8 cellular contexts compared by ENCODE assay signal in genomic region chr20:36919715-36920333, GRCh38. TPM values are rescaled to one million over a fixed set of nuclear protein-coding genes. Genes with fewer than 3 reads are reported as not detected.
A peak's percentile ranks its signal among the peaks of the same experiment; 100 is the strongest.
DNase-seq lines count a peak whose midpoint lies in the region; ATAC-seq, FAIRE-seq and TF ChIP-seq lines count a peak whose summit lies in the region.

No MANE protein-coding gene starts in this region.

- peaks cover 4 to 52% (median 24%) of the 10 kb centered on the region in 4 donors for H3K4me1 Mint-ChIP-seq in CD4-positive, CD25-positive, alpha-beta regulatory T cell
- peaks cover 10% of the 10 kb centered on the region for H3K4me1 Mint-ChIP-seq in activated CD4-positive, alpha-beta T cell treated with anti-CD3 and anti-CD28 coated beads, Interleukin-2, amount 10 ng/mL, durations not matched to agents 7 days and 5 days

- WGBS in ovary, 3 donors = 0 to 1% (median 1%) methylated on average over 2 of the region's 2 CpGs

- H3K36me3 ChIP-seq in CD4-positive, CD25-positive, alpha-beta regulatory T cell (ENCODE audit: control insufficient read depth, insufficient read depth, low read length) = peaks cover 93% of the 10 kb centered on the region
- no peaks in the 10 kb centered on the region for H3K36me3 ChIP-seq in ovary

- peak; percentile 24 to 79 (median 70) for DNase-seq in CD4-positive, CD25-positive, alpha-beta regulatory T cell
- peak; percentile 24 for DNase-seq in GM12892 (ENCODE audit: insufficient read length)
- DNase-seq in NCI-H2196 treated with DMSO at 0.1 percent for 48 hours (lab: John Stamatoyannopoulos, UW; ENCODE audit: unreplicated experiment) = peak; percentile 31
- peak; percentile 70 for DNase-seq in activated CD4-positive, alpha-beta T cell treated with anti-CD3 and anti-CD28 coated beads, Interleukin-2, amount 10 ng/mL, durations not matched to agents 7 days and 5 days
- DNase-seq in fibroblast of the conjunctiva (ENCODE audit: low read depth) = peak; percentile 52
- DNase-seq in ovary = no peak
- DNase-seq in ureter (ENCODE audit: low spot score) = no peak

- H3K4me3 ChIP-seq in CD4-positive, CD25-positive, alpha-beta regulatory T cell (ENCODE audit: low read depth, low read length) = peak overlapping the region; percentile 44
- no peak overlapping the region for H3K4me3 ChIP-seq in ovary

- peaks cover 27% of the 10 kb centered on the region for H3K36me3 Mint-ChIP-seq in CD4-positive, CD25-positive, alpha-beta regulatory T cell
- H3K36me3 Mint-ChIP-seq in activated CD4-positive, alpha-beta T cell treated with anti-CD3 and anti-CD28 coated beads, Interleukin-2, amount 10 ng/mL, durations not matched to agents 7 days and 5 days (ENCODE audit: low read depth) = peaks cover 43% of the 10 kb centered on the region

- peak overlapping the region; percentile 45 for H3K27ac ChIP-seq in CD4-positive, CD25-positive, alpha-beta regulatory T cell (ENCODE audit: insufficient read depth, low read length, poor library complexity, severe bottlenecking)
- H3K27ac ChIP-seq in ovary = no peak overlapping the region

- intact Hi-C loops in ovary (cut with DNase I) = no loop called here

- TF ChIP-seq EP300 in ovary (IDR thresholded peaks at IDR 0.05) = no peak

- peak overlapping the region in 3 of 4 donors; percentile 27 to 39 (median 35) for H3K4me3 Mint-ChIP-seq in CD4-positive, CD25-positive, alpha-beta regulatory T cell
- no peak overlapping the region for H3K4me3 Mint-ChIP-seq in activated CD4-positive, alpha-beta T cell treated with anti-CD3 and anti-CD28 coated beads, Interleukin-2, amount 10 ng/mL, durations not matched to agents 7 days and 5 days

- no peaks in the 10 kb centered on the region for H3K27me3 ChIP-seq in CD4-positive, CD25-positive, alpha-beta regulatory T cell (ENCODE audit: control insufficient read depth, insufficient read depth, low read length)
- H3K27me3 ChIP-seq in ovary = no peaks in the 10 kb centered on the region

- H3K27me3 Mint-ChIP-seq in CD4-positive, CD25-positive, alpha-beta regulatory T cell = no peaks in the 10 kb centered on the region
- no peaks in the 10 kb centered on the region for H3K27me3 Mint-ChIP-seq in activated CD4-positive, alpha-beta T cell treated with anti-CD3 and anti-CD28 coated beads, Interleukin-2, amount 10 ng/mL, durations not matched to agents 7 days and 5 days

- peak overlapping the region; percentile 70 to 82 (median 79) for H3K27ac Mint-ChIP-seq in CD4-positive, CD25-positive, alpha-beta regulatory T cell
- peak overlapping the region; percentile 62 for H3K27ac Mint-ChIP-seq in activated CD4-positive, alpha-beta T cell treated with anti-CD3 and anti-CD28 coated beads, Interleukin-2, amount 10 ng/mL, durations not matched to agents 7 days and 5 days

- CTCF ChIA-PET in activated CD4-positive, alpha-beta T cell treated with anti-CD3 and anti-CD28 coated beads, Interleukin-2, amount 10 ng/mL, durations not matched to agents 7 days and 5 days (lab: Charles Lee) = interaction anchor here (1.2 to 1.7 kb wide), 5 partner anchors 9 to 47 kb away, joined by 3 to 5 read pairs (median 3); no protein-coding TSS in a partner anchor

- H3K9me3 Mint-ChIP-seq in CD4-positive, CD25-positive, alpha-beta regulatory T cell = no peaks in the 10 kb centered on the region
- H3K9me3 Mint-ChIP-seq in activated CD4-positive, alpha-beta T cell treated with anti-CD3 and anti-CD28 coated beads, Interleukin-2, amount 10 ng/mL, durations not matched to agents 7 days and 5 days = no peaks in the 10 kb centered on the region

- TF ChIP-seq CTCF in ovary (IDR thresholded peaks at IDR 0.05) = peak; percentile 71 to 83 (median 77)

- POLR2A ChIA-PET in activated CD4-positive, alpha-beta T cell treated with anti-CD3 and anti-CD28 coated beads, Interleukin-2, amount 10 ng/mL, durations not matched to agents 7 days and 5 days (lab: Charles Lee) = interaction anchor here (0.5 to 0.7 kb wide), 2 partner anchors 30 to 321 kb away, joined by 3 to 4 read pairs; no protein-coding TSS in a partner anchor

- FAIRE-seq in GM12892 (lab: Jason Lieb, UNC) = peak; percentile 9

- peaks cover 33% of the 10 kb centered on the region for H3K4me1 ChIP-seq in CD4-positive, CD25-positive, alpha-beta regulatory T cell (ENCODE audit: control insufficient read depth, insufficient read depth, low read length, poor library complexity, severe bottlenecking)
- H3K4me1 ChIP-seq in ovary (ENCODE audit: insufficient read depth) = no peaks in the 10 kb centered on the region

- peak; percentile 72 to 83 for ATAC-seq in CD4-positive, CD25-positive, alpha-beta regulatory T cell (ENCODE audit: low read depth in 2 of 2)
- ATAC-seq in HG02852 (IDR thresholded peaks at IDR 0.05; ENCODE audit: unreplicated experiment) = no peak

- TF ChIP-seq POLR2A in GM12892 (IDR thresholded peaks at IDR 0.05; ENCODE audit: low read depth, low read length) = no peak
- TF ChIP-seq POLR2A in ovary (IDR thresholded peaks at IDR 0.05) = no peak

- no peaks in the 10 kb centered on the region for H3K9me3 ChIP-seq in CD4-positive, CD25-positive, alpha-beta regulatory T cell (ENCODE audit: control insufficient read depth in 2 of 2, low read length in 2 of 2)
- H3K9me3 ChIP-seq in ovary = no peaks in the 10 kb centered on the region

RNA-seq across cellular contexts. Expression of gene SAMHD1, which starts 31.7 kb away (rescaled TPM):
- 723 TPM for total RNA-seq in CD4-positive, CD25-positive, alpha-beta regulatory T cell
- 100 to 1,000 TPM; 327 to 481 (median 401) TPM for polyA plus RNA-seq in CD4-positive, CD25-positive, alpha-beta regulatory T cell
- polyA plus RNA-seq in GM12892 (2012; ENCODE audit: missing spikeins) = 11.6 TPM
- 100 to 1,000 TPM; 396 to 408 TPM for total RNA-seq in activated CD4-positive, alpha-beta T cell treated with anti-CD3 and anti-CD28 coated beads, Interleukin-2, amount 10 ng/mL, durations not matched to agents 7 days and 5 days
- total RNA-seq in ovary (100 to 1,000 TPM in 4 of 7 donors, 10 to 100 TPM in 3; 25.4 to 161 (median 103) TPM), ureter (95.4 TPM)
- 100 to 1,000 TPM in 1 of 2 donors, 10 to 100 TPM in 1; 43.7 to 184 TPM for polyA plus RNA-seq in ovary

RNA-seq across cellular contexts. Expression of gene TLDC2, which starts 43.9 kb away (rescaled TPM):
- total RNA-seq in CD4-positive, CD25-positive, alpha-beta regulatory T cell = not detected
- under 1 TPM; 0.32 to 0.57 (median 0.41) TPM for polyA plus RNA-seq in CD4-positive, CD25-positive, alpha-beta regulatory T cell
- polyA plus RNA-seq in GM12892 (2012; ENCODE audit: missing spikeins) = 0.68 TPM
- not detected for total RNA-seq in activated CD4-positive, alpha-beta T cell treated with anti-CD3 and anti-CD28 coated beads, Interleukin-2, amount 10 ng/mL, durations not matched to agents 7 days and 5 days
- total RNA-seq in ovary (under 1 TPM in 3 of 7 donors, not detected in 4; 0.10 to 0.95 (median 0.92) TPM), ureter (0.36 TPM)
- under 1 TPM; 0.11 to 0.33 TPM for polyA plus RNA-seq in ovary

Comparison
In these comparisons a context has a peak if more than half of its experiments do, and no peak if none do; other contexts are left out.
1. DNase-seq: peak in CD4-positive, CD25-positive, alpha-beta regulatory T cell (3 of 3), GM12892 (single experiment), NCI-H2196 treated with DMSO at 0.1 percent for 48 hours (single experiment), activated CD4-positive, alpha-beta T cell treated with anti-CD3 and anti-CD28 coated beads, Interleukin-2, amount 10 ng/mL, durations not matched to agents 7 days and 5 days (single experiment) and fibroblast of the conjunctiva (single experiment); none in ovary (0 of 5) and ureter (single experiment).